13 cellular contexts compared by ENCODE assay signal in the genomic region with DNA sequence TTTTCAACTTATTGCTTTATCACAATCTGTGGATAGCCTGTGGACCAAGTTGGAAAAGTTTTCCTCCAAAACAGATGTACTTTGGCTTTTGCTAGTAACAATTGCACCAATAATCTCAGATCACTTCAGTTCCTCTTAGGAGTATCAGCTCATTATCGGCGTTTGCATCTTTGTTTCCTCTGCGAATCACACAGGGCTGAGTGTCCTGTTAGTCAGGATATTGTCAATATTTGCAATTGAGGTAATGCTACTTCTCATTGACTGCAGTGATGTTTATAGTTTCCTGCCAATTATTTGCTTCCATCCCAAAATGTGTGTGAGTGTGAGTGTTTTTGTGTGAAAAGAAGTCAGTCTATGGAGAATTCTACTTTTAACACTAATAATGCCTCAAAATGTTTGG.
"Had no signal": no experiment of that assay in that cellular context is flagged by ENCODE, and none has a peak within 500 bp of the region (broad histone marks: within the 10 kb centered on the region; RNA-seq: fewer than 3 reads in every experiment).

No MANE protein-coding gene starts in this region.

- H3K4me1 Mint-ChIP-seq: activated naive CD8-positive, alpha-beta T cell treated with anti-CD3 and anti-CD28 coated beads for 36 hours; neural crest cell; stimulated activated naive B cell treated with anti-CD40 and anti-IgM and Interleukin-4, amounts not matched to agents 10 μg/mL and 1 μg/mL and 100 μg/mL, for 72 hours had no signal

- H3K27me3 ChIP-seq: hepatocyte, transverse colon had no signal

- H3K9me3 Mint-ChIP-seq: activated naive CD8-positive, alpha-beta T cell treated with anti-CD3 and anti-CD28 coated beads for 36 hours had no signal

- H3K4me3 Mint-ChIP-seq: activated naive CD8-positive, alpha-beta T cell treated with anti-CD3 and anti-CD28 coated beads for 36 hours; activated T-cell treated with anti-CD3 and anti-CD28 coated beads, Interleukin-2, amount 50 U/mL, for 4 hours; neural crest cell; stimulated activated naive B cell treated with anti-CD40 and anti-IgM and Interleukin-4, amounts not matched to agents 10 μg/mL and 1 μg/mL and 100 μg/mL, for 72 hours had no signal

- H3K4me2 ChIP-seq: hepatocyte had no signal

- H3K27ac Mint-ChIP-seq: activated naive CD8-positive, alpha-beta T cell treated with anti-CD3 and anti-CD28 coated beads for 36 hours; stimulated activated naive B cell treated with anti-CD40 and anti-IgM and Interleukin-4, amounts not matched to agents 10 μg/mL and 1 μg/mL and 100 μg/mL, for 72 hours had no signal

- ATAC-seq: activated T-cell treated with anti-CD3 and anti-CD28 coated beads, Interleukin-2, amount 50 U/mL, for 4 hours; sciatic nerve; stimulated activated naive B cell treated with anti-CD40 and anti-IgM and Interleukin-4, amounts not matched to agents 10 μg/mL and 1 μg/mL and 100 μg/mL, for 72 hours had no signal

- H3K36me3 Mint-ChIP-seq: activated naive CD8-positive, alpha-beta T cell treated with anti-CD3 and anti-CD28 coated beads for 36 hours; stimulated activated naive B cell treated with anti-CD40 and anti-IgM and Interleukin-4, amounts not matched to agents 10 μg/mL and 1 μg/mL and 100 μg/mL, for 72 hours had no signal

- H3K4me3 ChIP-seq: hepatocyte, transverse colon had no signal

- H2AFZ ChIP-seq: hepatocyte had no signal

- H3K4me1 ChIP-seq: transverse colon had no signal

- H3K27me3 Mint-ChIP-seq: activated naive CD8-positive, alpha-beta T cell treated with anti-CD3 and anti-CD28 coated beads for 36 hours; stimulated activated naive B cell treated with anti-CD40 and anti-IgM and Interleukin-4, amounts not matched to agents 10 μg/mL and 1 μg/mL and 100 μg/mL, for 72 hours had no signal

- H3K9me3 ChIP-seq: transverse colon had no signal

- H3K36me3 ChIP-seq: transverse colon had no signal

- H3K27ac ChIP-seq: hepatocyte, transverse colon had no signal

- H3K79me2 ChIP-seq: hepatocyte had no signal

- DNase-seq: activated CD4-positive, alpha-beta T cell treated with anti-CD3 and anti-CD28 coated beads, Interleukin-2, amount 50 U/mL, for 48 hours; activated effector memory CD4-positive, alpha-beta T cell treated with anti-CD3 and anti-CD28 coated beads, Interleukin-2, amount 50 U/mL, for 16 hours; activated naive CD8-positive, alpha-beta T cell treated with anti-CD3 and anti-CD28 coated beads for 36 hours; activated T-cell treated with anti-CD3 and anti-CD28 coated beads, Interleukin-2, amount 50 U/mL, for 4 hours; anterior cingulate cortex; dermis blood vessel endothelial cell; erythroblast; stimulated activated CD4-positive, alpha-beta T cell treated with anti-CD3 and anti-CD28 coated beads, Interleukin-2, amount 100 ng/mL, for 24 hours; stimulated activated naive B cell treated with anti-CD40 and anti-IgM and Interleukin-4, amounts not matched to agents 10 μg/mL and 1 μg/mL and 100 μg/mL, for 72 hours; transverse colon had no signal
